ENCODE assay signal across 27 cellular contexts in the genomic region with DNA sequence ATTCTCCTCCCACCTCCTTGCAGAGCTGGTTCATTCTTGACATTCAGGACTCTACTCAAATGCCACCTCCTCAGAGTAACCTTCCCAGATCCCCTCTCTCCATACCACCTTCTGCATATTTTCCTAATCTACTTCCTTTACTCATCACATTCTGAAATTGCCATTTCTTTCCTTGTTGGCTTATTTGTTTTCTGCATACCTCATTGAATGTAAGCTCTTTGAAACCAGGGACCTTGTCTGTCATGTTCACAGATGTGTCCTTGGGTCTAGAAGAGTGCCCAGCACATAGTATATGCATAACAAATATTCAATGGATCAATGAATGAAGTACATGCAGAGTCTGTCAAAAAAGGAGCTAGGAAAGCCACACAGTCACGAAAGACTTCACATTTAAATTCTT. TPM values are rescaled to one million over a fixed set of nuclear protein-coding genes. Genes with fewer than 3 reads are reported as not detected.
"Had no signal": no experiment of that assay in that cellular context is flagged by ENCODE, and none has a peak within 500 bp of the region (broad histone marks: within the 10 kb centered on the region; RNA-seq: fewer than 3 reads in every experiment).

No MANE protein-coding gene starts in this region.

- ATAC-seq: effector memory CD8-positive, alpha-beta T cell; esophagus mucosa; gastrocnemius medialis; left cardiac atrium; lower lobe of right lung had no signal

- FAIRE-seq: colon, endometrium, islet of Langerhans, keratinocyte had no signal

- H3K36me3 ChIP-seq: esophagus squamous epithelium, gastrocnemius medialis, heart right ventricle, left ventricle myocardium inferior, lower lobe of right lung had no signal

- DNase-seq: dorsolateral prefrontal cortex; effector CD8-positive, alpha-beta T cell; effector memory CD8-positive, alpha-beta T cell; endodermal cell; erythroblast; esophagus squamous epithelium; gastrocnemius medialis; glutamatergic neuron; head of caudate nucleus; heart right ventricle; hippocampal formation; left cardiac atrium; left ventricle myocardium inferior; lower lobe of right lung; naive B cell had no signal

- H3K4me1 ChIP-seq: esophagus squamous epithelium, gastrocnemius medialis, lower lobe of right lung had no signal

- H3K27me3 ChIP-seq: dorsolateral prefrontal cortex, esophagus squamous epithelium, gastrocnemius medialis, heart right ventricle had no signal

- H3K9me3 ChIP-seq: esophagus squamous epithelium, gastrocnemius medialis, left ventricle myocardium inferior, lower lobe of right lung, mucosa of descending colon had no signal

- H3K27ac ChIP-seq: coronary artery, dorsolateral prefrontal cortex, epithelial cell of prostate, esophagus squamous epithelium, gastrocnemius medialis, heart right ventricle, left ventricle myocardium inferior, lower lobe of right lung had no signal

- H3K4me3 ChIP-seq: coronary artery, dorsolateral prefrontal cortex, esophagus squamous epithelium, gastrocnemius medialis, heart right ventricle, left ventricle myocardium inferior, lower lobe of right lung, mucosa of descending colon had no signal

RNA-seq across cellular contexts. Expression of a gene that starts 11.1 kb away (rescaled TPM):
- total RNA-seq: dermis blood vessel endothelial cell, glomerular endothelial cell, kidney epithelial cell, left cardiac atrium, lower lobe of right lung, myocyte had no signal
